Comparison of ENCODE assay signal across 7 cellular contexts in the genomic region with DNA sequence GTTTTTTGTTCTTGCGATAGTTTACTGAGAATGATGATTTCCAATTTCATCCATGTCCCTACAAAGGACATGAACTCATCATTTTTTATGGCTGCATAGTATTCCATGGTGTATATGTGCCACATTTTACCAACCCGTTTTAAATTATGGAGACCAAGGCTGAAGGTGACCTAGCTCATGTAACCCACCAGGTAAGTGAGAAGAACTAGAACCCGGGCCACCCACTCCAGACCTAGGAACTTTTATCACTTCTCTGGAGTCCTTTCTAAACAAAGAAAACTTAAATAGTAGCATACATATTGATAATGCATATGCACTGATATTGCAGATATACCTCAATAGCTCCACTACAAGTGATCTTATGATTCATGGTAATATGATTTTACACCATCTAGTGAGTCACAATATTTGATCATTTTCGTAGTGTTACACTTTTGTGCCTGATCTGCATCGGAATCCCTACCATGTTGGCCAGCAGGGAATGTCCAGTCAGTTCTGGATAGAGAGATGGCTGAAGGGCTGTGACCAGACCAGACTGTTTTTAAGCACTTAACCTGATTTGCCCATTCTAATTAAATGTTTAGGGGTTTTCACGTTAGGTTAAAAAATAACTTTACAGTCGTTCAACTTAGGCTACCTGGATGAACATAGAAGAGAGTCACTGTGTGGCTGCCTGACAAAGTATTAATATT.
"Had no signal": no experiment of that assay in that cellular context is flagged by ENCODE, and none has a peak within 500 bp of the region (broad histone marks: within the 10 kb centered on the region; RNA-seq: fewer than 3 reads in every experiment).

No MANE protein-coding gene starts in this region.

- DNase-seq: GDM1, GF-D8 had no signal

- H3K4me3 ChIP-seq: GM12878 had no signal

- ATAC-seq: GM12878 had no signal

- FAIRE-seq: G401.6, GM12878, GM12891, GM12892, GM19239 had no signal
